ENCODE assay signal across 8 cellular contexts in genomic region chr7:114931656-114932011, GRCh38. TPM values are rescaled to one million over a fixed set of nuclear protein-coding genes. Genes with fewer than 3 reads are reported as not detected.
DNase-seq lines count a peak whose midpoint lies in the region; ATAC-seq, FAIRE-seq and TF ChIP-seq lines count a peak whose summit lies in the region.

No MANE protein-coding gene starts in this region.

- H3K9me3 ChIP-seq in MM.1S (replicated peaks; ENCODE audit: insufficient read depth, low read length) (no peaks in the 10 kb centered on the region), left lung (no peaks in the 10 kb centered on the region), kidney (ENCODE audit: control insufficient read depth in 1 of 2, low read length in 2 of 2) (no peaks in the 10 kb centered on the region), testis (no peaks in the 10 kb centered on the region)

- intact Hi-C loops in left lung (cut with DNase I) (loop anchor here in 1 of 2 donors (10.0 kb wide), 1 partner anchor 73 kb away; no protein-coding TSS in a partner anchor), kidney (cut with DNase I) (no loop called here), testis (cut with DNase I; ENCODE audit: low total_unique reads) (no loop called here)

- peaks cover 47% of the 10 kb centered on the region for H3F3A ChIP-seq in MM.1S (ENCODE audit: insufficient read depth, low read length)

- FAIRE-seq in kidney (lab: Jason Lieb, UNC) = no peak

- H3K27ac ChIP-seq in MM.1S (ENCODE audit: low read length) = peak overlapping the region; percentile 95
- peak overlapping the region; percentile 44 to 68 for H3K27ac ChIP-seq in left lung
- no peak overlapping the region for H3K27ac ChIP-seq in kidney (ENCODE audit: low read depth in 2 of 2, low read length in 2 of 2)
- no peak overlapping the region for H3K27ac ChIP-seq in testis

- H4K20me1 ChIP-seq in MM.1S (ENCODE audit: insufficient read depth, low read length) = no peaks in the 10 kb centered on the region

- peak; percentile 24 for TF ChIP-seq CTCF in MM.1S (IDR thresholded peaks at IDR 0.05; ENCODE audit: low read length)
- no peak for TF ChIP-seq CTCF in left lung (IDR thresholded peaks at IDR 0.05)
- no peak for TF ChIP-seq CTCF in kidney (IDR thresholded peaks at IDR 0.05; ENCODE audit: borderline replicate concordance, extremely low read depth, insufficient read depth)
- no peak for TF ChIP-seq CTCF in testis (IDR thresholded peaks at IDR 0.05)

- DNase-seq in MM.1S = peak; percentile 96
- no peak for DNase-seq in left lung
- no peak for DNase-seq in GOT3 (lab: John Stamatoyannopoulos, UW)
- DNase-seq in NCI-H526 treated with DMSO at 0.1 percent for 48 hours (lab: John Stamatoyannopoulos, UW) = no peak
- no peak for DNase-seq in kidney
- DNase-seq in testis = no peak

- no peak for TF ChIP-seq POLR2A in testis (IDR thresholded peaks at IDR 0.05)

- H3K4me3 ChIP-seq in MM.1S (ENCODE audit: low read length) (peak overlapping the region; percentile 43), left lung (no peak overlapping the region), kidney (ENCODE audit: low read length in 2 of 2) (no peak overlapping the region), testis (no peak overlapping the region)

- H3K9ac ChIP-seq in MM.1S (ENCODE audit: low read length) = peak overlapping the region; percentile 69
- H3K9ac ChIP-seq in kidney (ENCODE audit: low read length in 2 of 2) = no peak overlapping the region

- H3K27me3 ChIP-seq in MM.1S (replicated peaks; ENCODE audit: insufficient read depth, low read length) = no peaks in the 10 kb centered on the region
- H3K27me3 ChIP-seq in left lung = no peaks in the 10 kb centered on the region
- no peaks in the 10 kb centered on the region for H3K27me3 ChIP-seq in testis

- peaks cover 90% of the 10 kb centered on the region for H3K79me2 ChIP-seq in MM.1S (ENCODE audit: low read length)

- peaks cover 65% of the 10 kb centered on the region for H3K4me1 ChIP-seq in MM.1S (ENCODE audit: low read length)
- peaks cover 35 to 93% of the 10 kb centered on the region in 2 donors for H3K4me1 ChIP-seq in left lung
- peaks cover 0 to 8% of the 10 kb centered on the region in 2 donors for H3K4me1 ChIP-seq in kidney (ENCODE audit: control insufficient read depth in 1 of 2, insufficient read depth in 1 of 2, low read depth in 1 of 2, low read length in 2 of 2)
- H3K4me1 ChIP-seq in testis = no peaks in the 10 kb centered on the region

- ATAC-seq in GM18502 (IDR thresholded peaks at IDR 0.05; ENCODE audit: poor library complexity, unreplicated experiment) = peak; percentile 71
- peak; percentile 68 for ATAC-seq in GM21723 (IDR thresholded peaks at IDR 0.05; ENCODE audit: unreplicated experiment)
- ATAC-seq in left lung = no peak

- H3K36me3 ChIP-seq in MM.1S (replicated peaks; ENCODE audit: insufficient read depth, low read length) (peaks cover 4% of the 10 kb centered on the region; the same call in 1 of the 2 replicates), left lung (no peaks in the 10 kb centered on the region), kidney (ENCODE audit: control insufficient read depth in 1 of 2, insufficient read depth in 2 of 2, low read length in 2 of 2) (no peaks in the 10 kb centered on the region), testis (ENCODE audit: low read depth, missing control alignments) (no peaks in the 10 kb centered on the region)

- no peak overlapping the region for H2AFZ ChIP-seq in MM.1S (ENCODE audit: low read length)

- no peaks in the 10 kb centered on the region for H3K9me2 ChIP-seq in MM.1S (replicated peaks; ENCODE audit: insufficient read depth, low read length)

- peak overlapping the region; percentile 83 for H3K4me2 ChIP-seq in MM.1S (ENCODE audit: low read depth, low read length)

- WGBS in testis, 2 donors = 82 to 92% methylated on average over 9 of the region's 9 CpGs

RNA-seq across cellular contexts. Expression of gene MDFIC, which starts 9.7 kb away (rescaled TPM):
- total RNA-seq in left lung (10 to 100 TPM; 30.8 to 50.0 TPM), kidney (32.9 TPM), testis (1 to 10 TPM; 5.8 to 6.1 TPM)
- polyA plus RNA-seq in kidney (ENCODE audit: insufficient read depth, low read depth, low replicate concordance) (9.8 TPM), testis (ENCODE audit: insufficient read depth, low read depth, low replicate concordance) (7.6 TPM)

Comparison
In these comparisons a context has a peak if more than half of its experiments do, and no peak if none do; other contexts are left out.
1. H3K27ac ChIP-seq: peak in MM.1S (single experiment) and left lung (2 of 2); none in kidney (0 of 2) and testis (0 of 2).